Comparison of ENCODE assay signal across 30 cellular contexts in the genomic region with DNA sequence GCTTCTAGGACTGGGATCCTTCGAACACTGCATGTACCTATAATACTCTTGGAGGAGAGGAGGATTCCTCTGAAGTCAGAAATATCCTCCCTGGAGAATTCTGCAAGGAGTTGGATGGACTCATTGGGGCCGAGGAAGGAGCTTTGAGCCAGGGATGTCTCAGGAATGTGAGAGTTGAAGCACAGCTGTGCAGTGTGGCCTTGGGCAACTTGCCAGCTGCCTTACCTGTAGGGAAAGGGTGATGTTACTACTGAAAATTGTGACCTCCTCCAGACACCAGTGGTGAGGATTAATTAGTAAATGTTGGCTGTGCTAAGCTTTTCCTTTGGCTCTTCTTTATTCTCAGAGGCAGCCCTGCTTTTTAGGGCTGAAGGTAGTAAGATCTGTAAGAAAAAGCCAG. TPM values are rescaled to one million over a fixed set of nuclear protein-coding genes. Genes with fewer than 3 reads are reported as not detected.
DNase-seq lines count a peak whose midpoint lies in the region; ATAC-seq and TF ChIP-seq lines count a peak whose summit lies in the region.
"Had no signal": no experiment of that assay in that cellular context is flagged by ENCODE, and none has a peak within 500 bp of the region (broad histone marks: within the 10 kb centered on the region; RNA-seq: fewer than 3 reads in every experiment).

No MANE protein-coding gene starts in this region.

- TF ChIP-seq POLR2A in stomach (IDR thresholded peaks at IDR 0.05): no peak

- TF ChIP-seq CTCF in RWPE1 (conservative IDR thresholded peaks at IDR 0.05; ENCODE audit: low read depth) (no peak), stomach (IDR thresholded peaks at IDR 0.05) (no peak)

- H3K4me1 ChIP-seq in HUES48 (ENCODE audit: control insufficient read depth, insufficient read depth, low read length) (peaks cover 17% of the 10 kb centered on the region), stomach (peaks cover 0 to 48% (median 26%) of the 10 kb centered on the region in 4 donors)
- H3K4me1 ChIP-seq: colonic mucosa had no signal

- intact Hi-C loops in stomach (cut with DNase I; ENCODE audit: low total_unique reads): no loop called here

- H3K27ac ChIP-seq in HUES48 (ENCODE audit: low read depth, low read length): peak overlapping the region; percentile 36
- no peak overlapping the region for H3K27ac ChIP-seq in RWPE1
- H3K27ac ChIP-seq in stomach: no peak overlapping the region
- H3K27ac ChIP-seq: colonic mucosa, GM23248, psoas muscle, tibial artery had no signal

- DNase-seq in RWPE1 (ENCODE audit: low spot score) (peak; percentile 13), glomerular visceral epithelial cell (ENCODE audit: extremely low spot score) (peak; percentile 39), stomach (peak; percentile 48), COLO668 (lab: John Stamatoyannopoulos, UW; ENCODE audit: unreplicated experiment) (no peak)
- DNase-seq: activated B cell treated with CpG ODN at 0.5 μM for 24 hours; activated CD4-positive, alpha-beta T cell treated with anti-CD3 and anti-CD28 coated beads, Interleukin-2, amount 10 ng/mL, durations not matched to agents 7 days and 5 days; activated effector memory CD4-positive, alpha-beta T cell treated with anti-CD3 and anti-CD28 coated beads, Interleukin-2, amount 50 U/mL, for 16 hours; activated naive CD8-positive, alpha-beta T cell treated with anti-CD3 and anti-CD28 coated beads for 36 hours; activated T-cell treated with anti-CD3 and anti-CD28 coated beads, Interleukin-2, amount 50 U/mL, for 24 hours; aorta; C1 segment of cervical spinal cord; colonic mucosa; DMS79 treated with DMSO at 0.1 percent for 48 hours; effector CD8-positive, alpha-beta T cell; erythroblast; GF-D8; glutamatergic neuron; GM23248; KG1; kidney; naive thymus-derived CD4-positive, alpha-beta T cell; NCI-H1417; NCI-H2029; nucleus accumbens; psoas muscle; stimulated activated CD4-positive, alpha-beta T cell treated with anti-CD3 and anti-CD28 coated beads, Interleukin-4, amount 100 ng/mL, for 1 hour; tibial artery had no signal

- TF ChIP-seq EP300 in stomach (IDR thresholded peaks at IDR 0.05): no peak

- CTCF ChIA-PET in RWPE1 (lab: Yijun Ruan, JAX): no interaction called here

- H3K27me3 ChIP-seq in HUES48 (ENCODE audit: control insufficient read depth, insufficient read depth, low read length) (no peaks in the 10 kb centered on the region), stomach (no peaks in the 10 kb centered on the region)
- H3K27me3 ChIP-seq: colonic mucosa, tibial artery had no signal

- 77 to 88% (median 84%) methylated on average over 2 of the region's 2 CpGs for WGBS in stomach, 5 donors

- H3K9ac ChIP-seq in HUES48 (ENCODE audit: low read depth, low read length): no peak overlapping the region
- H3K9ac ChIP-seq: GM23248 had no signal

- ATAC-seq in HG03135 (IDR thresholded peaks at IDR 0.05; ENCODE audit: unreplicated experiment) (no peak), GM21576 (IDR thresholded peaks at IDR 0.05; ENCODE audit: unreplicated experiment) (no peak)
- ATAC-seq: naive thymus-derived CD4-positive, alpha-beta T cell; psoas muscle had no signal

- H3K36me3 ChIP-seq in HUES48 (ENCODE audit: control insufficient read depth, insufficient read depth, low read length): no peaks in the 10 kb centered on the region
- no peaks in the 10 kb centered on the region for H3K36me3 ChIP-seq in stomach
- H3K36me3 ChIP-seq: colonic mucosa, tibial artery had no signal

- POLR2A ChIA-PET in RWPE1 (lab: Yijun Ruan, JAX; ENCODE audit: low non-redundant PET): no interaction called here

- H3K4me3 ChIP-seq in HUES48 (ENCODE audit: low read depth, low read length): no peak overlapping the region
- no peak overlapping the region for H3K4me3 ChIP-seq in stomach
- H3K4me3 ChIP-seq: colonic mucosa, GM23248, psoas muscle, tibial artery had no signal

- no peaks in the 10 kb centered on the region for H3K9me3 ChIP-seq in HUES48 (ENCODE audit: control insufficient read depth, insufficient read depth, low read length)
- H3K9me3 ChIP-seq in stomach: no peaks in the 10 kb centered on the region
- H3K9me3 ChIP-seq: colonic mucosa, psoas muscle, tibial artery had no signal

RNA-seq across cellular contexts. Expression of a gene that starts 41.4 kb away (rescaled TPM):
- 10 to 100 TPM; 25.8 to 100.0 (median 54.3) TPM for total RNA-seq in stomach
- polyA plus RNA-seq in stomach: 10 to 100 TPM in 1 of 3 donors, 1 to 10 TPM in 2; 7.8 to 12.3 (median 8.8) TPM
